ENCODE assay signal across 10 cellular contexts in the genomic region with DNA sequence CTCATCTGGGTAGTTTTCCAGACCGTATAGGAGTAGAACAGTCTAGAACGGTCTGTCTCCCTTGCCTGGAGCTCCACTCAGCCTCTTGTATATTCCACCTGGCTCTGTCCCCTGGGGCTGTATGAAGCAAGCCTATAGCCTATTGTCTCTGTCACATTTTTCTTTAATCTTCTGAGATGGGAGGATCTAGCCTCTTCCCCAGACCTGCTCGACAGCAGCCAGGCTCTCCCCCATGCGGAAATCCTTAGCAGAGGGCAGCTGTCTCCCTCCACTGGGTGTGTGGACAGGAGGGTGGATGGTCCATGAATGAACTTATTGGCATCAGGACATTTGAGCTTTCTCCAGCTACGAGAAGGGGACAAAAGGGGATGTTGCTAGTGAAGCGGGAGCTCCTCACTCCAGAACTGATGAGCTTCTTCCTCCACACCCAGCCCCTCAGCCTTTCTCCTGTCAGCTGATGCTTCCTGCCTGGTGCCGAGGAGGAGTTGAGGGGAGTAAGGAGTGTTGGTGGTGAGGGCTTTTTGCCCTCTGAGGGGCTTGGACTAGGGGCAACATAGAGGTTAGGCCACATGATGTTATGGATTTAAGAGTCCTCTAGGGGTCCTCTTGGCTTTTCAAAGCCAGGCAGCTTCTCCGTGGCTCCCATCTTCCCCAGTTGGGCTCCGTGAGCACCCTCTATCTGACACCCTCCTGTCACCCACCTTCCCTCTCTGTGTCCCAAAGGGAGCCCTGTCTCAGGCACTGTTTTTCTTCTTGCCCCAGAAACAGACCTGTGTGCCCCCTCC. TPM values are rescaled to one million over a fixed set of nuclear protein-coding genes. Genes with fewer than 3 reads are reported as not detected.
DNase-seq lines count a peak whose midpoint lies in the region; ATAC-seq and TF ChIP-seq lines count a peak whose summit lies in the region.
"Had no signal": no experiment of that assay in that cellular context is flagged by ENCODE, and none has a peak within 500 bp of the region (broad histone marks: within the 10 kb centered on the region; RNA-seq: fewer than 3 reads in every experiment).

No MANE protein-coding gene starts in this region.

- H3K27ac Mint-ChIP-seq in Calu3 (ENCODE audit: unreplicated experiment) (no peak overlapping the region), neural crest cell (ENCODE audit: unreplicated experiment) (peak overlapping the region; percentile 92)
- no peak overlapping the region for H3K27ac Mint-ChIP-seq in activated T-helper 2 cell treated with anti-CD3 and anti-CD28 coated beads, Interferon-gamma antibody, Interleukin-2, Interleukin-4, amounts not matched to agents 10 μg/mL and 5 μg/mL and 100 μg/mL, durations not matched to agents 14 hours and 24 hours and 36 hours

- H3K36me3 ChIP-seq in Peyer's patch, result no peaks in the 10 kb centered on the region

- H3K36me3 Mint-ChIP-seq in Calu3 (ENCODE audit: insufficient read depth, unreplicated experiment) (peaks cover 44% of the 10 kb centered on the region), neural crest cell (ENCODE audit: low read depth) (no peaks in the 10 kb centered on the region)
- no peaks in the 10 kb centered on the region for H3K36me3 Mint-ChIP-seq in activated T-helper 2 cell treated with anti-CD3 and anti-CD28 coated beads, Interferon-gamma antibody, Interleukin-2, Interleukin-4, amounts not matched to agents 10 μg/mL and 5 μg/mL and 100 μg/mL, durations not matched to agents 14 hours and 24 hours and 36 hours (ENCODE audit: low read depth)

- no peaks in the 10 kb centered on the region for H3K27me3 ChIP-seq in Peyer's patch

- peaks cover 0 to 20% (median 0%) of the 10 kb centered on the region in 4 donors for H3K4me1 ChIP-seq in Peyer's patch

- TF ChIP-seq POLR2A in Peyer's patch (IDR thresholded peaks at IDR 0.05), result no peak

- CTCF ChIA-PET in Calu3 (lab: Charles Lee), result interaction anchor here (0.5 to 2.3 kb wide), 9 partner anchors 12 to 211 kb away, joined by 3 to 9 read pairs (median 3); partner anchors contain the start of gene SOCS7

- no peak for ATAC-seq in GM21367 (IDR thresholded peaks at IDR 0.05; ENCODE audit: unreplicated experiment)

- H3K4me3 Mint-ChIP-seq in Calu3 (ENCODE audit: low read depth, unreplicated experiment) (no peak overlapping the region), neural crest cell (peak overlapping the region; percentile 82)
- no peak overlapping the region for H3K4me3 Mint-ChIP-seq in activated T-helper 2 cell treated with anti-CD3 and anti-CD28 coated beads, Interferon-gamma antibody, Interleukin-2, Interleukin-4, amounts not matched to agents 10 μg/mL and 5 μg/mL and 100 μg/mL, durations not matched to agents 14 hours and 24 hours and 36 hours (ENCODE audit: low read depth)

- no peaks in the 10 kb centered on the region for H3K9me3 Mint-ChIP-seq in Calu3 (ENCODE audit: low read depth, unreplicated experiment)
- no peaks in the 10 kb centered on the region for H3K9me3 Mint-ChIP-seq in neural crest cell
- no peaks in the 10 kb centered on the region for H3K9me3 Mint-ChIP-seq in activated T-helper 2 cell treated with anti-CD3 and anti-CD28 coated beads, Interferon-gamma antibody, Interleukin-2, Interleukin-4, amounts not matched to agents 10 μg/mL and 5 μg/mL and 100 μg/mL, durations not matched to agents 14 hours and 24 hours and 36 hours

- BruUV-seq in Calu3 (replicated peaks; lab: Mats Ljungman, UMichigan), result no TSS peak

- DNase-seq in Calu3 (no peak), NCI-H2107 treated with DMSO at 0.1 percent for 48 hours (lab: John Stamatoyannopoulos, UW; ENCODE audit: unreplicated experiment) (peak; percentile 36), dermis blood vessel endothelial cell (peak; percentile 43), neural crest cell (ENCODE audit: low read depth, low spot score) (no peak), NCI-H2081 (lab: John Stamatoyannopoulos, UW) (no peak), Peyer's patch (no peak)
- DNase-seq in activated T-helper 2 cell treated with anti-CD3 and anti-CD28 coated beads, Interferon-gamma antibody, Interleukin-2, Interleukin-4, amounts not matched to agents 10 μg/mL and 5 μg/mL and 100 μg/mL, durations not matched to agents 14 hours and 24 hours and 36 hours (ENCODE audit: low spot score), result no peak
- DNase-seq: DMS79; stimulated activated naive CD4-positive, alpha-beta T cell had no signal

- H3K4me3 ChIP-seq in Peyer's patch, result no peak overlapping the region

- H3K27me3 Mint-ChIP-seq in Calu3 (ENCODE audit: unreplicated experiment) (peaks cover 21% of the 10 kb centered on the region), neural crest cell (ENCODE audit: low read depth) (peaks cover 36% of the 10 kb centered on the region)
- H3K27me3 Mint-ChIP-seq in activated T-helper 2 cell treated with anti-CD3 and anti-CD28 coated beads, Interferon-gamma antibody, Interleukin-2, Interleukin-4, amounts not matched to agents 10 μg/mL and 5 μg/mL and 100 μg/mL, durations not matched to agents 14 hours and 24 hours and 36 hours (ENCODE audit: low read depth), result peaks cover 36% of the 10 kb centered on the region

- intact Hi-C loops in Calu3 (cut with micrococcal nuclease; ENCODE audit: unreplicated experiment), result no loop called here
- intact Hi-C loops in activated T-helper 2 cell treated with anti-CD3 and anti-CD28 coated beads, Interferon-gamma antibody, Interleukin-2, Interleukin-4, amounts not matched to agents 10 μg/mL and 5 μg/mL and 100 μg/mL, durations not matched to agents 14 hours and 24 hours and 36 hours (cut with micrococcal nuclease), result no loop called here

- peak; percentile 3 for TF ChIP-seq CTCF in Calu3 (IDR thresholded peaks at IDR 0.05; ENCODE audit: unreplicated experiment)
- peak; percentile 38 for TF ChIP-seq CTCF in neural crest cell (conservative IDR thresholded peaks at IDR 0.05)
- no peak for TF ChIP-seq CTCF in Peyer's patch (IDR thresholded peaks at IDR 0.05)

- peaks cover 44% of the 10 kb centered on the region for H3K4me1 Mint-ChIP-seq in Calu3 (ENCODE audit: low read depth, unreplicated experiment)
- H3K4me1 Mint-ChIP-seq in neural crest cell, result peaks cover 62% of the 10 kb centered on the region
- H3K4me1 Mint-ChIP-seq in activated T-helper 2 cell treated with anti-CD3 and anti-CD28 coated beads, Interferon-gamma antibody, Interleukin-2, Interleukin-4, amounts not matched to agents 10 μg/mL and 5 μg/mL and 100 μg/mL, durations not matched to agents 14 hours and 24 hours and 36 hours (ENCODE audit: low read depth), result peaks cover 4% of the 10 kb centered on the region

- no peak overlapping the region for H3K27ac ChIP-seq in Peyer's patch

- no peaks in the 10 kb centered on the region for H3K9me3 ChIP-seq in Peyer's patch

RNA-seq across cellular contexts. Expression of gene ARHGAP23, which starts 28.0 kb away (rescaled TPM):
- 140 and 304 TPM in 2 replicates for total RNA-seq in Calu3 (2022)
- total RNA-seq in dermis blood vessel endothelial cell, result 34.9 and 104 TPM in 2 replicates
- total RNA-seq in neural crest cell, result 25.7 and 30.0 TPM in 2 replicates
- 0.32 and 1.2 TPM in 2 replicates for total RNA-seq in activated T-helper 2 cell treated with anti-CD3 and anti-CD28 coated beads, Interferon-gamma antibody, Interleukin-2, Interleukin-4, amounts not matched to agents 10 μg/mL and 5 μg/mL and 100 μg/mL, durations not matched to agents 14 hours and 24 hours and 36 hours
- 10 to 100 TPM in 2 of 4 donors, 1 to 10 TPM in 1, under 1 TPM in 1; 0.88 to 36.3 (median 8.9) TPM for total RNA-seq in Peyer's patch

Comparison
In these comparisons a context has a peak if more than half of its experiments do, and no peak if none do; other contexts are left out.
1. DNase-seq: peak in NCI-H2107 treated with DMSO at 0.1 percent for 48 hours (single experiment) and dermis blood vessel endothelial cell (single experiment); none in Calu3 (single experiment), neural crest cell (single experiment), activated T-helper 2 cell treated with anti-CD3 and anti-CD28 coated beads, Interferon-gamma antibody, Interleukin-2, Interleukin-4, amounts not matched to agents 10 μg/mL and 5 μg/mL and 100 μg/mL, durations not matched to agents 14 hours and 24 hours and 36 hours (single experiment), NCI-H2081 (0 of 2) and Peyer's patch (0 of 3).
2. CTCF ChIP-seq: peak in Calu3 (single experiment) and neural crest cell (single experiment); none in Peyer's patch (0 of 6).